ENCODE assay signal across 24 cellular contexts in the genomic region with DNA sequence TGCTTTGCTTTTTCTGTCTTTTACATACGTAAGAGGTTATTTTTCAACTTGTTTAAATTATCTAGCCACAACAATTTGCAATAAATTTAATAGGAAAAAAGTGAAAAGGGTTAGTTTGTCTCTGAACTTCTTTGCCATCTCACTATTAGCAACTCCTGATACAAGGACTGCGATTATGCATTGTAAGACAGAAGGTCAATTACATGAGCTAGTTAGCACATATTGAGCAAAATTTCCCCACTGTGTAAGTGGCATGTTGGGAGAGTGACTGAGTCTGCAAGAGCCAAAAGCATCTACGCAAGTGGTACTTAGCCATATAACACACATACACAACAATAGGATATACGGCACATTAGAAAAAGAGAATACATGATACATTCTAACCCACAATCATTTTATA.
"Had no signal": no experiment of that assay in that cellular context is flagged by ENCODE, and none has a peak within 500 bp of the region (broad histone marks: within the 10 kb centered on the region; RNA-seq: fewer than 3 reads in every experiment).

No MANE protein-coding gene starts in this region.

- DNase-seq: activated B cell treated with CpG ODN at 0.5 μM for 24 hours; activated CD4-positive, alpha-beta T cell treated with anti-CD3 and anti-CD28 coated beads for 48 hours; activated CD4-positive, alpha-beta T cell treated with anti-CD3 and anti-CD28 coated beads, Interleukin-2, amount 50 U/mL, for 1 hour; activated CD4-positive, alpha-beta T cell treated with anti-CD3 and anti-CD28 coated beads, Interleukin-2, amount 50 U/mL, for 48 hours; activated CD8-positive, alpha-beta memory T cell treated with anti-CD3 and anti-CD28 coated beads for 24 hours; activated CD8-positive, alpha-beta T cell treated with anti-CD3 and anti-CD28 coated beads for 36 hours; activated effector memory CD4-positive, alpha-beta T cell treated with Interleukin-2 at 50 U/mL for 16 hours; activated gamma-delta T cell treated with Interleukin-2 at 50 U/mL for 16 hours; activated naive CD4-positive, alpha-beta T cell treated with anti-CD3 and anti-CD28 coated beads, Interleukin-2, amount 50 U/mL, for 16 hours; activated naive CD4-positive, alpha-beta T cell treated with Interleukin-2 at 50 U/mL for 16 hours; activated T-cell treated with anti-CD3 and anti-CD28 coated beads, Interleukin-2, amount 50 U/mL, for 4 hours; amniotic stem cell; effector memory CD4-positive, alpha-beta T cell; endodermal cell; foreskin fibroblast; head of caudate nucleus; T-helper 17 cell; T1000 had no signal

- H3K27ac ChIP-seq: coronary artery, WERI-Rb-1 had no signal

- ATAC-seq: activated CD4-positive, CD25-positive, alpha-beta regulatory T cell treated with anti-CD3 and anti-CD28 coated beads, Interleukin-2, amount 50 U/mL, for 24 hours; activated CD8-positive, alpha-beta T cell treated with anti-CD3 and anti-CD28 coated beads for 36 hours; activated T-cell treated with anti-CD3 and anti-CD28 coated beads, Interleukin-2, amount 50 U/mL, for 4 hours; activated T-helper 17 cell treated with anti-CD3 and anti-CD28 coated beads, Interleukin-2, amount 50 U/mL, for 72 hours; esophagus mucosa; T-helper 17 cell had no signal

- H3K36me3 ChIP-seq: WERI-Rb-1 had no signal

- H3K4me3 ChIP-seq: coronary artery, dorsolateral prefrontal cortex had no signal
